In the genomic region with DNA sequence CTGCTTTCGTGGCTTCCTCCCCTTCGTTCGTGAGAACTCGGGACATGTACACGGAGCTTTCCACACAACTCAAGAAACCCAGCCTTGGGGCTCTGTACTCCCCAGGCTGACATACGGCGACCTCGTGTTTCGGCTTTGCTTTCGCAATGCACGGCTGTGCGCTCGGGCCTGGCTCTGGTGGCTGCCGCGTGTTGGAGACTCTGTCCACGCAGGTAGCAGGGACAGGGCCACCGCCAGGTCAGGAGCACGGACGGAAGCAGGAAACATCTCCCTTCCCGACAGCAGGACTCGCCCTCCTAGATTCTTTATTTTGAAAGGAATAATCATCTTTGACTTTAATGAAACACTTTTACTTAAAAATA, we compare ENCODE assay signal across 27 cellular contexts. TPM values are rescaled to one million over a fixed set of nuclear protein-coding genes. Genes with fewer than 3 reads are reported as not detected.
"Had no signal": no experiment of that assay in that cellular context is flagged by ENCODE, and none has a peak within 500 bp of the region (broad histone marks: within the 10 kb centered on the region; RNA-seq: fewer than 3 reads in every experiment).

No MANE protein-coding gene starts in this region.

- ATAC-seq: activated naive CD4-positive, alpha-beta T cell treated with anti-CD3 and anti-CD28 coated beads, Interleukin-2, amount 50 U/mL, for 72 hours; activated naive CD8-positive, alpha-beta T cell treated with anti-CD3 and anti-CD28 coated beads, Interleukin-2, amount 50 U/mL, for 24 hours; activated T-cell treated with anti-CD3 and anti-CD28 coated beads, Interleukin-2, amount 50 U/mL, for 4 hours; body of pancreas had no signal

- H3K4me3 ChIP-seq: ascending aorta, body of pancreas, SJSA1 had no signal

- H3K9me3 ChIP-seq: ascending aorta, body of pancreas, SJSA1 had no signal

- H3K27me3 ChIP-seq: ascending aorta, body of pancreas, SJSA1 had no signal

- DNase-seq: activated B cell treated with CpG ODN at 0.5 μM for 24 hours; activated CD4-positive, alpha-beta memory T cell treated with anti-CD3 and anti-CD28 coated beads for 36 hours; activated CD4-positive, alpha-beta T cell treated with anti-CD3 and anti-CD28 coated beads for 1 hour; activated CD4-positive, alpha-beta T cell treated with anti-CD3 and anti-CD28 coated beads, Interleukin-2, amount 10 ng/mL, durations not matched to agents 24 days and 14 days; activated CD8-positive, alpha-beta memory T cell treated with anti-CD3 and anti-CD28 coated beads for 24 hours; activated effector memory CD4-positive, alpha-beta T cell treated with anti-CD3 and anti-CD28 coated beads, Interleukin-2, amount 50 U/mL, for 16 hours; activated naive CD4-positive, alpha-beta T cell treated with Interleukin-2 at 50 U/mL for 16 hours; activated naive CD8-positive, alpha-beta T cell treated with anti-CD3 and anti-CD28 coated beads, Interleukin-2, amount 50 U/mL, for 24 hours; activated T-cell treated with anti-CD3 and anti-CD28 coated beads, Interleukin-2, amount 50 U/mL, for 4 hours; amniotic stem cell; central memory CD4-positive, alpha-beta T cell; KBM-7; NCI-H1048; NCI-H146; NCI-H187 treated with DMSO at 0.1 percent for 48 hours; NCI-H2171; NCI-H526 had no signal

- FAIRE-seq: RCC 7860 had no signal

- H3K27ac ChIP-seq: ascending aorta, body of pancreas, SJSA1 had no signal

RNA-seq across cellular contexts. Expression of a gene that starts 17.3 kb away (rescaled TPM):
- total RNA-seq: activated B cell treated with CpG ODN at 0.5 μM for 24 hours; activated CD4-positive, alpha-beta memory T cell treated with anti-CD3 and anti-CD28 coated beads for 36 hours; activated T-cell treated with anti-CD3 and anti-CD28 coated beads, Interleukin-2, amount 50 U/mL, for 4 hours; ascending aorta; body of pancreas; bronchial epithelial cell; chondrocyte; M059J; NCI-H460; PC-3 had no signal

RNA-seq across cellular contexts. Expression of a gene that starts 29.9 kb away (rescaled TPM):
- total RNA-seq: activated B cell treated with CpG ODN at 0.5 μM for 24 hours; activated CD4-positive, alpha-beta memory T cell treated with anti-CD3 and anti-CD28 coated beads for 36 hours; ascending aorta; body of pancreas; bronchial epithelial cell; chondrocyte had no signal

RNA-seq across cellular contexts. Expression of a gene that starts 55.3 kb away (rescaled TPM):
- total RNA-seq: activated B cell treated with CpG ODN at 0.5 μM for 24 hours had no signal
